In genomic region chr10:4721994-4722753, GRCh38 we compare ENCODE assay signal across 17 cellular contexts.
DNase-seq lines count a peak whose midpoint lies in the region; ATAC-seq and TF ChIP-seq lines count a peak whose summit lies in the region.
"Had no signal": no experiment of that assay in that cellular context is flagged by ENCODE, and none has a peak within 500 bp of the region (broad histone marks: within the 10 kb centered on the region; RNA-seq: fewer than 3 reads in every experiment).

No MANE protein-coding gene starts in this region.

- H3K4me1 ChIP-seq in IMR-90 (ENCODE audit: control insufficient read depth, insufficient read depth, low read length), result no peaks in the 10 kb centered on the region; the same call in 1 of the 2 replicates
- H3K4me1 ChIP-seq in sigmoid colon, result peaks cover 0 to 40% (median 24%) of the 10 kb centered on the region in 4 donors

- peaks cover 2% of the 10 kb centered on the region for H3K36me3 Mint-ChIP-seq in osteocyte (ENCODE audit: unreplicated experiment)
- H3K36me3 Mint-ChIP-seq: CD4-positive, CD25-positive, alpha-beta regulatory T cell; stimulated activated memory B cell treated with anti-CD40 and anti-IgM and Interleukin-4, amounts not matched to agents 10 μg/mL and 1 μg/mL and 100 μg/mL, for 72 hours had no signal

- TF ChIP-seq POLR2A in IMR-90 (IDR thresholded peaks at IDR 0.05; ENCODE audit: low read depth, low read length) (no peak), sigmoid colon (IDR thresholded peaks at IDR 0.05) (no peak)

- H3K9me3 ChIP-seq in IMR-90 (ENCODE audit: control insufficient read depth, insufficient read depth, low read length) (no peaks in the 10 kb centered on the region), sigmoid colon (no peaks in the 10 kb centered on the region)

- no peak overlapping the region for H3K4me2 ChIP-seq in IMR-90 (ENCODE audit: low read depth, low read length)

- no peak overlapping the region for H3K9ac ChIP-seq in IMR-90 (ENCODE audit: low read depth, low read length)

- H3K27me3 Mint-ChIP-seq in osteocyte (ENCODE audit: unreplicated experiment), result no peaks in the 10 kb centered on the region

- no peaks in the 10 kb centered on the region for H3K9me1 ChIP-seq in IMR-90 (ENCODE audit: insufficient read depth, low read length)

- CTCF ChIA-PET in IMR-90 (lab: Yijun Ruan, JAX), result no interaction called here

- no peaks in the 10 kb centered on the region for H3K27me3 ChIP-seq in IMR-90 (ENCODE audit: control insufficient read depth, insufficient read depth, low read length)
- H3K27me3 ChIP-seq in sigmoid colon, result no peaks in the 10 kb centered on the region

- TF ChIP-seq CTCF in IMR-90 (conservative IDR thresholded peaks at IDR 0.05; ENCODE audit: low read depth, low read length) (no peak), choroid plexus epithelial cell (conservative IDR thresholded peaks at IDR 0.05; ENCODE audit: low read depth, low read length) (no peak), osteocyte (IDR thresholded peaks at IDR 0.05) (no peak), sigmoid colon (IDR thresholded peaks at IDR 0.05) (no peak), GM10266 (IDR thresholded peaks at IDR 0.05; ENCODE audit: control insufficient read depth, insufficient read depth, low read depth, missing control alignments) (no peak)

- H3K18ac ChIP-seq in IMR-90 (ENCODE audit: low read depth, low read length), result no peak overlapping the region; the same call in 1 of the 2 replicates

- H3K9me3 Mint-ChIP-seq in osteocyte (ENCODE audit: unreplicated experiment), result no peaks in the 10 kb centered on the region

- H2BK15ac ChIP-seq in IMR-90 (ENCODE audit: low read depth, low read length), result peak overlapping the region; percentile 16; the same call in 1 of the 3 replicates

- H2AK5ac ChIP-seq in IMR-90 (ENCODE audit: low read depth, low read length), result no peak overlapping the region

- H3K27ac Mint-ChIP-seq in osteocyte (ENCODE audit: unreplicated experiment), result peak overlapping the region; percentile 41
- H3K27ac Mint-ChIP-seq: CD4-positive, CD25-positive, alpha-beta regulatory T cell; stimulated activated memory B cell treated with anti-CD40 and anti-IgM and Interleukin-4, amounts not matched to agents 10 μg/mL and 1 μg/mL and 100 μg/mL, for 72 hours had no signal

- no peak for TF ChIP-seq RAD21 in IMR-90 (IDR thresholded peaks at IDR 0.05; ENCODE audit: low read length)

- no peak overlapping the region for H3K4me3 Mint-ChIP-seq in osteocyte (ENCODE audit: unreplicated experiment)
- H3K4me3 Mint-ChIP-seq: CD4-positive, CD25-positive, alpha-beta regulatory T cell; stimulated activated memory B cell treated with anti-CD40 and anti-IgM and Interleukin-4, amounts not matched to agents 10 μg/mL and 1 μg/mL and 100 μg/mL, for 72 hours had no signal

- no peak overlapping the region for H4K91ac ChIP-seq in IMR-90 (ENCODE audit: insufficient read depth, low read depth, low read length)

- peak overlapping the region; percentile 78; the same call in 1 of the 2 replicates for H2BK20ac ChIP-seq in IMR-90 (ENCODE audit: low read depth, low read length)

- no peak overlapping the region; the same call in 1 of the 2 replicates for H3K4ac ChIP-seq in IMR-90 (ENCODE audit: low read depth, low read length)

- POLR2A ChIA-PET in IMR-90 (lab: Charles Lee; ENCODE audit: unreplicated experiment), result no interaction called here

- no TSS peak for BruUV-seq in IMR-90 (replicated peaks; lab: Mats Ljungman, UMichigan)

- TF ChIP-seq EP300 in sigmoid colon (IDR thresholded peaks at IDR 0.05), result no peak

- in situ Hi-C loops in IMR-90 (cut with MboI; ENCODE audit: low sequenced_read_pairs), result no loop called here

- no peak overlapping the region for H2AFZ ChIP-seq in IMR-90 (replicated peaks; ENCODE audit: low read length, poor library complexity)

- WGBS in IMR-90 (ENCODE audit: extremely low coverage in 2 of 2, insufficient read length in 1 of 2), 2 experiments, result no CpG with 5 or more reads among the region's 3 CpGs
- WGBS in sigmoid colon, 2 donors, result 98% methylated on average over 3 of the region's 3 CpGs

- no peak overlapping the region for H3K56ac ChIP-seq in IMR-90 (ENCODE audit: extremely low read depth, insufficient read depth, low read length)

- H2BK5ac ChIP-seq in IMR-90 (ENCODE audit: low read depth, low read length, poor library complexity, severe bottlenecking), result peak overlapping the region; percentile 23

- H4K8ac ChIP-seq in IMR-90 (ENCODE audit: low read depth in 2 of 2, low read length in 2 of 2), result no peak overlapping the region

- no peaks in the 10 kb centered on the region for H4K20me1 ChIP-seq in IMR-90 (ENCODE audit: insufficient read depth, low read length)

- intact Hi-C loops in IMR-90 (cut with micrococcal nuclease) (no loop called here), sigmoid colon (cut with DNase I) (no loop called here)

- peak; percentile 44 for ATAC-seq in IMR-90 (ENCODE audit: low read depth)
- ATAC-seq: stimulated activated memory B cell treated with anti-CD40 and anti-IgM and Interleukin-4, amounts not matched to agents 10 μg/mL and 1 μg/mL and 100 μg/mL, for 72 hours had no signal

- DNase-seq in AG20443 (ENCODE audit: low spot score) (peak; percentile 23), IMR-90 (peak; percentile 54), choroid plexus epithelial cell (ENCODE audit: low read depth) (peak; percentile 92), osteocyte (ENCODE audit: extremely low spot score, unreplicated experiment) (no peak), sigmoid colon (no peak), GM10266 (ENCODE audit: extremely low spot score) (no peak), NCI-H146 treated with DMSO at 0.1 percent for 48 hours (lab: John Stamatoyannopoulos, UW; ENCODE audit: unreplicated experiment) (no peak), NCI-H146 (lab: John Stamatoyannopoulos, UW) (no peak)
- DNase-seq: activated CD4-positive, alpha-beta T cell treated with anti-CD3 and anti-CD28 coated beads, Interleukin-2, amount 50 U/mL, for 48 hours; activated gamma-delta T cell treated with Interleukin-2 at 50 U/mL for 16 hours; CD4-positive, CD25-positive, alpha-beta regulatory T cell; cerebellar nuclear complex; midbrain; posterior cingulate gyrus; RPMI8226; stimulated activated CD4-positive, alpha-beta T cell treated with anti-CD3 and anti-CD28 coated beads, Interleukin-2, amount 100 ng/mL, for 48 hours had no signal

- H3K4me1 Mint-ChIP-seq in osteocyte (ENCODE audit: unreplicated experiment), result peaks cover 43% of the 10 kb centered on the region
- H3K4me1 Mint-ChIP-seq: CD4-positive, CD25-positive, alpha-beta regulatory T cell; stimulated activated memory B cell treated with anti-CD40 and anti-IgM and Interleukin-4, amounts not matched to agents 10 μg/mL and 1 μg/mL and 100 μg/mL, for 72 hours had no signal

- no peak overlapping the region for H2BK120ac ChIP-seq in IMR-90 (ENCODE audit: low read depth, low read length)

- no peak overlapping the region for H4K5ac ChIP-seq in IMR-90 (ENCODE audit: low read depth, low read length)

- no peak overlapping the region for H3K27ac ChIP-seq in IMR-90 (ENCODE audit: insufficient read depth, low read length)
- no peak overlapping the region for H3K27ac ChIP-seq in sigmoid colon

- no peaks in the 10 kb centered on the region for H3K36me3 ChIP-seq in IMR-90 (ENCODE audit: control insufficient read depth, insufficient read depth, low read length)
- H3K36me3 ChIP-seq in sigmoid colon, result no peaks in the 10 kb centered on the region

- peak overlapping the region; percentile 71 for H3K14ac ChIP-seq in IMR-90 (replicated peaks; ENCODE audit: low read depth, low read length)

- no peak overlapping the region for H3K4me3 ChIP-seq in IMR-90 (ENCODE audit: insufficient read depth, low read depth, low read length)
- H3K4me3 ChIP-seq in choroid plexus epithelial cell (ENCODE audit: low read depth, low read length), result no peak overlapping the region
- no peak overlapping the region for H3K4me3 ChIP-seq in sigmoid colon

- no peaks in the 10 kb centered on the region for H3K79me1 ChIP-seq in IMR-90 (ENCODE audit: low read depth in 1 of 2, low read length in 2 of 2)

- H2AK9ac ChIP-seq in IMR-90 (replicated peaks; ENCODE audit: low read depth, low read length, poor library complexity), result no peak overlapping the region

- dilution Hi-C loops in IMR-90 (cut with HindIII; ENCODE audit: low sequenced_read_pairs, unreplicated experiment), result no loop called here

- H3K23ac ChIP-seq in IMR-90 (ENCODE audit: low read depth, low read length), result no peak overlapping the region; the same call in 1 of the 2 replicates

TF ChIP-seq in IMR-90, 13 proteins besides CTCF, POLR2A, EP300 and RAD21:
- TF ChIP-seq SMC3 (IDR thresholded peaks at IDR 0.05; ENCODE audit: low read depth, low read length), result no peak
- TF ChIP-seq CEBPB (IDR thresholded peaks at IDR 0.05; ENCODE audit: low read depth, low read length), result peak; percentile 57

Comparison
In these comparisons a context has a peak if more than half of its experiments do, and no peak if none do; other contexts are left out.
1. DNase-seq: peak in AG20443 (single experiment), IMR-90 (single experiment) and choroid plexus epithelial cell (single experiment); none in osteocyte (single experiment), sigmoid colon (single experiment), GM10266 (single experiment), NCI-H146 treated with DMSO at 0.1 percent for 48 hours (single experiment) and NCI-H146 (single experiment).